ENCODE assay signal across 27 cellular contexts in the genomic region with DNA sequence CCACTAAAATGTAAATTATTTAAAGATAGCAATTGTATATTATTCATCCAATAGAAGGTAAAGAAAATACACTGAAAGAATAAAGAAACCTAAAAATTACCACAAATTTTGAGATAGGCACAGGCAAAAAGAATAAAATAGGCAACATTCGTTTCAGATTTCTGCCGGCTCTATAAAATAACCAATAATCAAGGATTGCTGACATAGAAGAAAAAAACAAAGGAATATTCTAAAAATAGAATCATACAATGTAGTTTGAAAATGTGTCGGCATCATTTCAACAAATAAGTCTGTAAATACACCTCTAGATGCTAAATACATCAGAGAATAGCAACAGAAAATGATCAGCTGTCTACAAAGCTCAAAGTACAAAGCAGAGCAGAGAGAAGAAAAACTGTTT.
"Had no signal": no experiment of that assay in that cellular context is flagged by ENCODE, and none has a peak within 500 bp of the region (broad histone marks: within the 10 kb centered on the region; RNA-seq: fewer than 3 reads in every experiment).

No MANE protein-coding gene starts in this region.

- H3K4me1 ChIP-seq: colonic mucosa, esophagus squamous epithelium, gastrocnemius medialis, heart right ventricle, left lung, lower lobe of right lung had no signal

- H3K4me1 Mint-ChIP-seq: endodermal cell had no signal

- H3K27me3 Mint-ChIP-seq: dendritic cell treated with granulocyte-macrophage colony-stimulating factor and Interleukin-4, amounts not matched to agents 40 ng/mL and 50 ng/mL, for 4 days; effector memory CD8-positive, alpha-beta T cell had no signal

- H3K27ac ChIP-seq: colonic mucosa, epithelial cell of prostate, esophagus squamous epithelium, gastrocnemius medialis, heart right ventricle, left lung, lower lobe of right lung had no signal

- FAIRE-seq: endometrium, islet of Langerhans, keratinocyte had no signal

- H3K36me3 ChIP-seq: colonic mucosa, esophagus squamous epithelium, gastrocnemius medialis, heart right ventricle, left lung, lower lobe of right lung had no signal

- H3K4me3 ChIP-seq: colonic mucosa, esophagus squamous epithelium, gastrocnemius medialis, heart right ventricle, left lung, lower lobe of right lung, mucosa of descending colon had no signal

- H3K27ac Mint-ChIP-seq: dendritic cell treated with granulocyte-macrophage colony-stimulating factor and Interleukin-4, amounts not matched to agents 40 ng/mL and 50 ng/mL, for 4 days; effector memory CD8-positive, alpha-beta T cell; endodermal cell; mesothelial cell of epicardium had no signal

- H3K27me3 ChIP-seq: colonic mucosa, esophagus squamous epithelium, gastrocnemius medialis, heart right ventricle, left lung had no signal

- DNase-seq: colonic mucosa; cortex of kidney; effector CD8-positive, alpha-beta T cell; effector memory CD8-positive, alpha-beta T cell; endodermal cell; erythroblast; esophagus squamous epithelium; foreskin fibroblast; foreskin melanocyte; gastrocnemius medialis; glutamatergic neuron; head of caudate nucleus; heart right ventricle; hippocampal formation; left cardiac atrium; left lung; left ventricle myocardium superior; lower lobe of right lung; mesenchymal stem cell; mucosa of descending colon had no signal

- ATAC-seq: effector memory CD8-positive, alpha-beta T cell; esophagus mucosa; gastrocnemius medialis; heart right ventricle; left cardiac atrium; left lung; left ventricle myocardium superior; lower lobe of right lung; mucosa of descending colon had no signal

- H3K4me3 Mint-ChIP-seq: dendritic cell treated with granulocyte-macrophage colony-stimulating factor and Interleukin-4, amounts not matched to agents 40 ng/mL and 50 ng/mL, for 4 days; effector memory CD8-positive, alpha-beta T cell; endodermal cell; mesothelial cell of epicardium had no signal

- H3K9me3 Mint-ChIP-seq: endodermal cell had no signal

- H3K36me3 Mint-ChIP-seq: mesothelial cell of epicardium had no signal

- H3K9me3 ChIP-seq: colonic mucosa, esophagus squamous epithelium, gastrocnemius medialis, lower lobe of right lung had no signal
